Comparison of ENCODE assay signal across 8 cellular contexts in genomic region chr3:136752327-136753111, GRCh38. TPM values are rescaled to one million over a fixed set of nuclear protein-coding genes. Genes with fewer than 3 reads are reported as not detected.
A peak's percentile ranks its signal among the peaks of the same experiment; 100 is the strongest.
DNase-seq lines count a peak whose midpoint lies in the region; ATAC-seq and TF ChIP-seq lines count a peak whose summit lies in the region.

STAG1 (minus strand) TSS chr3:136752378; CDS start chr3:136630898, 121,480 bp downstream.

- H3K27me3 ChIP-seq in left ventricle myocardium inferior (ENCODE audit: low read depth) (no peaks in the 10 kb centered on the region), prostate gland (replicated peaks; ENCODE audit: insufficient read depth) (no peaks in the 10 kb centered on the region)

- under 1% methylated on average over 65 of the region's 78 CpGs for WGBS in prostate gland
- under 1% methylated on average over 78 of the region's 78 CpGs for WGBS in urinary bladder

- peak; percentile 87 for TF ChIP-seq POLR2A in prostate gland (IDR thresholded peaks at IDR 0.05)

- intact Hi-C loops in T-helper 1 cell treated with Interleukin-12 subunit alpha and Interleukin-12 subunit beta and Interleukin-4 antibody, amounts not matched to agents 30 ng/mL and 1 ng/mL, for 36 hours (cut with micrococcal nuclease) = loop anchor here (1.0 to 10.0 kb wide), 16 partner anchors 35 to 1435 kb away; partner anchors contain the start of genes ARMC8, DBR1, MSL2 and NCK1
- intact Hi-C loops in left ventricle myocardium inferior (cut with micrococcal nuclease) = loop anchor here (5.0 to 10.0 kb wide), 2 partner anchors 260 to 678 kb away; no protein-coding TSS in a partner anchor
- intact Hi-C loops in prostate gland (cut with DNase I) = loop anchor here (1.0 to 5.0 kb wide), 6 partner anchors 110 to 678 kb away; partner anchors contain the start of genes NCK1 and PCCB

- H3K4me1 ChIP-seq in left ventricle myocardium inferior (peaks cover 48% of the 10 kb centered on the region), prostate gland (replicated peaks) (no peaks in the 10 kb centered on the region), urinary bladder (ENCODE audit: insufficient read depth) (no peaks in the 10 kb centered on the region)

- H3K27ac ChIP-seq in left ventricle myocardium inferior (replicated peaks) (peak within 1 kb of the TSS; percentile 96), prostate gland (peak within 1 kb of the TSS; percentile 99), urinary bladder (ENCODE audit: low read depth) (peak within 1 kb of the TSS; percentile 99)

- TF ChIP-seq CTCF in GM13977 (IDR thresholded peaks at IDR 0.05; ENCODE audit: extremely low read depth, insufficient read depth, missing control alignments) = peak; percentile 100
- peak; percentile 97 for TF ChIP-seq CTCF in left ventricle myocardium inferior (IDR thresholded peaks at IDR 0.05; ENCODE audit: borderline replicate concordance)
- peak; percentile 99 to 100 (median 100) for TF ChIP-seq CTCF in prostate gland (IDR thresholded peaks at IDR 0.05)

- peak; percentile 78 for ATAC-seq in HG02884 (IDR thresholded peaks at IDR 0.05; ENCODE audit: unreplicated experiment)

- DNase-seq in GM13977 (ENCODE audit: low spot score) (peak; percentile 94), NCI-H146 treated with DMSO at 0.1 percent for 48 hours (lab: John Stamatoyannopoulos, UW; ENCODE audit: unreplicated experiment) (peak; percentile 100), amniotic stem cell (lab: John Stamatoyannopoulos, UW) (peak; percentile 98), left ventricle myocardium inferior (peak; percentile 99), prostate gland (ENCODE audit: low spot score) (peak; percentile 98)

- H3K4me3 ChIP-seq in left ventricle myocardium inferior (peak within 1 kb of the TSS; percentile 83), prostate gland (peak within 1 kb of the TSS; percentile 84 to 98), urinary bladder (ENCODE audit: low read depth, low read length) (peak within 1 kb of the TSS; percentile 99)

- in situ Hi-C loops in GM13977 (cut with MboI; ENCODE audit: low pct_unique_long_range_greater_than_20kb, low sequenced_read_pairs, unreplicated experiment) = loop anchor here (10.0 kb wide), 1 partner anchor 678 kb away; no protein-coding TSS in a partner anchor

- H3K36me3 ChIP-seq in left ventricle myocardium inferior (no peaks in the 10 kb centered on the region), prostate gland (no peaks in the 10 kb centered on the region), urinary bladder (ENCODE audit: insufficient read depth) (no peaks in the 10 kb centered on the region)

- H3K9me3 ChIP-seq in left ventricle myocardium inferior (replicated peaks) = no peaks in the 10 kb centered on the region
- H3K9me3 ChIP-seq in prostate gland = no peaks in the 10 kb centered on the region

RNA-seq across cellular contexts. Expression of gene STAG1, which starts in this region (rescaled TPM):
- total RNA-seq in T-helper 1 cell treated with Interleukin-12 subunit alpha and Interleukin-12 subunit beta and Interleukin-4 antibody, amounts not matched to agents 30 ng/mL and 1 ng/mL, for 36 hours = 45.2 and 47.6 TPM in 2 replicates
- total RNA-seq in left ventricle myocardium inferior (18.4 TPM), prostate gland (10 to 100 TPM; 21.9 to 34.1 TPM), urinary bladder (130 TPM)
- 19.3 TPM for polyA plus RNA-seq in urinary bladder

Comparison
In these comparisons a context has a peak if more than half of its experiments do, and no peak if none do; other contexts are left out.
1. Peak in every context shown above with its lines: DNase-seq, ATAC-seq, H3K4me3 ChIP-seq and H3K27ac ChIP-seq.